In genomic region chr6:45084257-45084656, GRCh38 we compare ENCODE assay signal across 29 cellular contexts.
A peak's percentile ranks its signal among the peaks of the same experiment; 100 is the strongest.
DNase-seq lines count a peak whose midpoint lies in the region; ATAC-seq and TF ChIP-seq lines count a peak whose summit lies in the region.
"Had no signal": no experiment of that assay in that cellular context is flagged by ENCODE, and none has a peak within 500 bp of the region (broad histone marks: within the 10 kb centered on the region; RNA-seq: fewer than 3 reads in every experiment).

No MANE protein-coding gene starts in this region.

- TF ChIP-seq POLR2A in Peyer's patch (IDR thresholded peaks at IDR 0.05), result no peak

- peak overlapping the region; percentile 4 for H3K27ac Mint-ChIP-seq in activated T-helper 2 cell treated with anti-CD3 and anti-CD28 coated beads, Interferon-gamma antibody, Interleukin-2, Interleukin-4, amounts not matched to agents 10 μg/mL and 5 μg/mL and 100 μg/mL, durations not matched to agents 14 hours and 24 hours and 36 hours
- peak overlapping the region in 3 of 10 donors; percentile 10 to 40 (median 34) for H3K27ac Mint-ChIP-seq in naive thymus-derived CD8-positive, alpha-beta T cell
- H3K27ac Mint-ChIP-seq: activated naive CD4-positive, alpha-beta T cell treated with anti-CD3 and anti-CD28 coated beads, Interleukin-2, amount 10 ng/mL, durations not matched to agents 7 days and 5 days; IgD-negative memory B cell; nephron had no signal

- ATAC-seq in activated CD4-positive, CD25-positive, alpha-beta regulatory T cell treated with anti-CD3 and anti-CD28 coated beads, Interleukin-2, amount 50 U/mL, for 24 hours, result peak; percentile 28 to 69
- peak; percentile 41 to 61 for ATAC-seq in naive thymus-derived CD8-positive, alpha-beta T cell
- ATAC-seq in HG03571 (IDR thresholded peaks at IDR 0.05; ENCODE audit: unreplicated experiment), result no peak
- ATAC-seq: Panc1, right cardiac atrium had no signal

- no peak overlapping the region for H3K27ac ChIP-seq in Peyer's patch
- H3K27ac ChIP-seq: cardiac muscle cell, ovary, tibial artery had no signal

- POLR2A ChIA-PET in naive thymus-derived CD8-positive, alpha-beta T cell (lab: Charles Lee), result interaction anchor here (1.0 kb wide), 1 partner anchor 154 kb away, joined by 4 read pairs; no protein-coding TSS in a partner anchor

- peaks cover 28% of the 10 kb centered on the region for H3K9me3 Mint-ChIP-seq in activated T-helper 2 cell treated with anti-CD3 and anti-CD28 coated beads, Interferon-gamma antibody, Interleukin-2, Interleukin-4, amounts not matched to agents 10 μg/mL and 5 μg/mL and 100 μg/mL, durations not matched to agents 14 hours and 24 hours and 36 hours
- peaks cover 0 to 31% (median 14%) of the 10 kb centered on the region in 9 donors for H3K9me3 Mint-ChIP-seq in naive thymus-derived CD8-positive, alpha-beta T cell

- H3K4me1 Mint-ChIP-seq in activated T-helper 2 cell treated with anti-CD3 and anti-CD28 coated beads, Interferon-gamma antibody, Interleukin-2, Interleukin-4, amounts not matched to agents 10 μg/mL and 5 μg/mL and 100 μg/mL, durations not matched to agents 14 hours and 24 hours and 36 hours (ENCODE audit: low read depth), result peaks cover 14% of the 10 kb centered on the region
- H3K4me1 Mint-ChIP-seq in naive thymus-derived CD8-positive, alpha-beta T cell, result peaks cover 5 to 19% (median 11%) of the 10 kb centered on the region in 4 donors
- H3K4me1 Mint-ChIP-seq: IgD-negative memory B cell, nephron had no signal

- H3K36me3 ChIP-seq in Peyer's patch, result no peaks in the 10 kb centered on the region
- H3K36me3 ChIP-seq: cardiac muscle cell, MG63, ovary, tibial artery had no signal

- H3K4me3 ChIP-seq in Peyer's patch, result no peak overlapping the region
- H3K4me3 ChIP-seq: cardiac muscle cell, MG63, ovary, tibial artery had no signal

- H3K9me3 ChIP-seq in Peyer's patch, result no peaks in the 10 kb centered on the region
- H3K9me3 ChIP-seq: ovary had no signal

- intact Hi-C loops in activated T-helper 2 cell treated with anti-CD3 and anti-CD28 coated beads, Interferon-gamma antibody, Interleukin-2, Interleukin-4, amounts not matched to agents 10 μg/mL and 5 μg/mL and 100 μg/mL, durations not matched to agents 14 hours and 24 hours and 36 hours (cut with micrococcal nuclease), result no loop called here

- peaks cover 20% of the 10 kb centered on the region for H3K36me3 Mint-ChIP-seq in activated T-helper 2 cell treated with anti-CD3 and anti-CD28 coated beads, Interferon-gamma antibody, Interleukin-2, Interleukin-4, amounts not matched to agents 10 μg/mL and 5 μg/mL and 100 μg/mL, durations not matched to agents 14 hours and 24 hours and 36 hours (ENCODE audit: low read depth)
- H3K36me3 Mint-ChIP-seq in naive thymus-derived CD8-positive, alpha-beta T cell, result peaks cover 0 to 24% (median 18%) of the 10 kb centered on the region in 3 donors

- no peaks in the 10 kb centered on the region for H3K27me3 Mint-ChIP-seq in activated T-helper 2 cell treated with anti-CD3 and anti-CD28 coated beads, Interferon-gamma antibody, Interleukin-2, Interleukin-4, amounts not matched to agents 10 μg/mL and 5 μg/mL and 100 μg/mL, durations not matched to agents 14 hours and 24 hours and 36 hours (ENCODE audit: low read depth)
- H3K27me3 Mint-ChIP-seq in naive thymus-derived CD8-positive, alpha-beta T cell, result peaks cover 0 to 2% (median 0%) of the 10 kb centered on the region in 5 donors
- H3K27me3 Mint-ChIP-seq: activated naive CD4-positive, alpha-beta T cell treated with anti-CD3 and anti-CD28 coated beads, Interleukin-2, amount 10 ng/mL, durations not matched to agents 7 days and 5 days; IgD-negative memory B cell had no signal

- no peaks in the 10 kb centered on the region for H3K27me3 ChIP-seq in Peyer's patch
- H3K27me3 ChIP-seq: cardiac muscle cell, ovary, tibial artery had no signal

- H3K4me3 Mint-ChIP-seq in activated T-helper 2 cell treated with anti-CD3 and anti-CD28 coated beads, Interferon-gamma antibody, Interleukin-2, Interleukin-4, amounts not matched to agents 10 μg/mL and 5 μg/mL and 100 μg/mL, durations not matched to agents 14 hours and 24 hours and 36 hours (ENCODE audit: low read depth), result no peak overlapping the region
- H3K4me3 Mint-ChIP-seq in naive thymus-derived CD8-positive, alpha-beta T cell, result peak overlapping the region in 1 of 10 donors; percentile 14
- H3K4me3 Mint-ChIP-seq: activated naive CD4-positive, alpha-beta T cell treated with anti-CD3 and anti-CD28 coated beads, Interleukin-2, amount 10 ng/mL, durations not matched to agents 7 days and 5 days; IgD-negative memory B cell; nephron had no signal

- DNase-seq in activated CD4-positive, CD25-positive, alpha-beta regulatory T cell (lab: John Stamatoyannopoulos, UW), result no peak
- peak; percentile 52 for DNase-seq in EL
- no peak for DNase-seq in activated T-helper 2 cell treated with anti-CD3 and anti-CD28 coated beads, Interferon-gamma antibody, Interleukin-2, Interleukin-4, amounts not matched to agents 10 μg/mL and 5 μg/mL and 100 μg/mL, durations not matched to agents 14 hours and 24 hours and 36 hours (ENCODE audit: low spot score)
- peak in 2 of 10 donors; percentile 10 to 30 for DNase-seq in naive thymus-derived CD8-positive, alpha-beta T cell
- DNase-seq in NCI-H146 treated with DMSO at 0.1 percent for 48 hours (lab: John Stamatoyannopoulos, UW; ENCODE audit: unreplicated experiment), result no peak
- DNase-seq in Peyer's patch, result no peak
- DNase-seq: 8988T; activated naive CD4-positive, alpha-beta T cell treated with anti-CD3 and anti-CD28 coated beads, Interleukin-2, amount 10 ng/mL, durations not matched to agents 7 days and 5 days; AML-193; aorta; GF-D8; glutamatergic neuron; MG63; NCI-H1436; NCI-H2171; NCI-H526; ovary; right cardiac atrium; stimulated activated CD4-positive, alpha-beta T cell treated with anti-CD3 and anti-CD28 coated beads, Interleukin-12 subunit alpha, Interleukin-12 subunit beta, amount 100 ng/mL, for 4 hours; stimulated activated CD4-positive, alpha-beta T cell treated with anti-CD3 and anti-CD28 coated beads, Interleukin-4, amount 100 ng/mL, for 24 hours; stimulated activated naive CD4-positive, alpha-beta T cell treated with Interleukin-2 at 50 U/mL for 16 hours; T-helper 1 cell; tibial artery had no signal

- no peaks in the 10 kb centered on the region for H3K4me1 ChIP-seq in Peyer's patch
- H3K4me1 ChIP-seq: tibial artery had no signal

- no peak for TF ChIP-seq CTCF in Peyer's patch (IDR thresholded peaks at IDR 0.05)
